Comparison of ENCODE assay signal across 8 cellular contexts in the genomic region with DNA sequence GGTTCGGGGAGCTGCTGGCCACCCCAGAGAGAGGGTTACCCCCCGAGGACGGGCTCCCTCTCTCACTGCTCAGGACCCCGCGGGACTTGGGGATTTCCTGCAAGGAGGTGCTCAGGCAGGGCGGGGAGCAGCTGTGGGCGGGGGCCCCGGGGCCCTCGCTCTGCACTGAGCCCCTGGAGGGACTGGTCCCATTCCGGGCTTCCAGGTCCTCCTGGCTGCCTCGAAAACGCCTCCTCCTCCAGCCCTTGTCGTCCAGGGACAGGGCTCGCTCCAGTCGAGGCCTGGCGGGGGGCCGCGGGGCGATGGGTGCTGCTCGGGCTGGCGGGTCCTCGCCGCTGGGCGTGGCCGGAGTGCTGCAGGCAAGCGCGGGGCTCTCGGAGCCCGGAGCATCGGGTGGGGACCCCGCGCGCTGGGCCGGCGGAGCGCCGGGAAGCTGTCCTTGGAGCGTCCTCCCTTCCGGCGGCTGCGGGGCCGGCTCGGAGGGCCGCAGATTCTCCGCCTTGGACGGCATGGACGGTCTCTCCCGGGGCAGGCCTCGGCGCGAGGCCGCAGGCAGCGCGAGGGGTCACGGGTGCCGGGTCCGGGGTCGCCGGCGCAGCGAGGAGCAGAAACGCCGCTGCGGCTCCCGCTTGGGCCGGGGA. TPM values are rescaled to one million over a fixed set of nuclear protein-coding genes. Genes with fewer than 3 reads are reported as not detected.
DNase-seq lines count a peak whose midpoint lies in the region; ATAC-seq and TF ChIP-seq lines count a peak whose summit lies in the region.

No MANE protein-coding gene starts in this region.

- H3K4me1 Mint-ChIP-seq in GM23338 (peaks cover 18% of the 10 kb centered on the region), neural progenitor cell (peaks cover 22% of the 10 kb centered on the region)

- no peak for TF ChIP-seq EP300 in esophagus muscularis mucosa (IDR thresholded peaks at IDR 0.05)

- no peaks in the 10 kb centered on the region for H3K4me1 ChIP-seq in GM23338 (ENCODE audit: insufficient read depth)
- H3K4me1 ChIP-seq in MM.1S (ENCODE audit: low read length) = peaks cover 8% of the 10 kb centered on the region; the same call in 1 of the 2 replicates
- peaks cover 33 to 59% (median 41%) of the 10 kb centered on the region in 4 donors for H3K4me1 ChIP-seq in esophagus muscularis mucosa
- H3K4me1 ChIP-seq in neural progenitor cell = peaks cover 9% of the 10 kb centered on the region
- H3K4me1 ChIP-seq in thymus (ENCODE audit: control insufficient read depth, insufficient read depth, low read length) = peaks cover 17% of the 10 kb centered on the region

- H3K9ac ChIP-seq in MM.1S (ENCODE audit: low read length) = peak overlapping the region; percentile 78
- H3K9ac ChIP-seq in neural progenitor cell = peak overlapping the region; percentile 86

- WGBS in esophagus muscularis mucosa = 2% methylated on average over 12 of the region's 66 CpGs
- WGBS in thymus = under 1% methylated on average over 66 of the region's 66 CpGs

- H3K27ac ChIP-seq in GM23338 (ENCODE audit: low read depth) (no peak overlapping the region), MM.1S (ENCODE audit: low read length) (no peak overlapping the region; the same call in 1 of the 2 replicates), esophagus muscularis mucosa (replicated peaks in 1 of 4) (peak overlapping the region; percentile 80 to 86 (median 80)), neural progenitor cell (no peak overlapping the region), thymus (ENCODE audit: low read depth) (no peak overlapping the region)

- H3K79me2 ChIP-seq in GM23338 (replicated peaks; ENCODE audit: insufficient read depth) = peaks cover 29% of the 10 kb centered on the region
- peaks cover 46% of the 10 kb centered on the region for H3K79me2 ChIP-seq in MM.1S (ENCODE audit: low read length)
- peaks cover 48% of the 10 kb centered on the region for H3K79me2 ChIP-seq in neural progenitor cell (ENCODE audit: low read depth)

- H3K27me3 ChIP-seq in GM23338 (ENCODE audit: insufficient read depth) (no peaks in the 10 kb centered on the region), MM.1S (replicated peaks; ENCODE audit: insufficient read depth, low read length) (no peaks in the 10 kb centered on the region), esophagus muscularis mucosa (no peaks in the 10 kb centered on the region), neural progenitor cell (no peaks in the 10 kb centered on the region), thymus (ENCODE audit: control insufficient read depth, insufficient read depth) (no peaks in the 10 kb centered on the region)

- H2AFZ ChIP-seq in GM23338 (peak overlapping the region; percentile 85), MM.1S (ENCODE audit: low read length) (peak overlapping the region; percentile 61), neural progenitor cell (replicated peaks) (peak overlapping the region; percentile 89)

- H3K4me2 ChIP-seq in GM23338 (peak overlapping the region; percentile 93), MM.1S (ENCODE audit: low read depth, low read length) (peak overlapping the region; percentile 90), neural progenitor cell (peak overlapping the region; percentile 98)

- H3K36me3 Mint-ChIP-seq in GM23338 (ENCODE audit: low read depth) = peaks cover 30% of the 10 kb centered on the region
- H3K36me3 Mint-ChIP-seq in neural progenitor cell = peaks cover 22% of the 10 kb centered on the region

- H3K4me3 ChIP-seq in GM23338 (peak overlapping the region; percentile 85), MM.1S (ENCODE audit: low read length) (peak overlapping the region; percentile 77), esophagus muscularis mucosa (peak overlapping the region; percentile 78 to 99 (median 92)), neural progenitor cell (peak overlapping the region; percentile 99), thymus (ENCODE audit: low read length) (peak overlapping the region; percentile 91)

- H3F3A ChIP-seq in GM23338 (replicated peaks; ENCODE audit: low read depth) (peaks cover 23% of the 10 kb centered on the region), MM.1S (ENCODE audit: insufficient read depth, low read length) (peaks cover 9% of the 10 kb centered on the region), neural progenitor cell (ENCODE audit: low read depth) (peaks cover 22% of the 10 kb centered on the region)

- H3K4me3 Mint-ChIP-seq in GM23338 = peak overlapping the region; percentile 85
- H3K4me3 Mint-ChIP-seq in neural progenitor cell = peak overlapping the region; percentile 90

- peaks cover 23% of the 10 kb centered on the region; the same call in 1 of the 2 replicates for H4K20me1 ChIP-seq in GM23338 (replicated peaks; ENCODE audit: insufficient read depth)
- H4K20me1 ChIP-seq in MM.1S (ENCODE audit: insufficient read depth, low read length) = no peaks in the 10 kb centered on the region
- peaks cover 62% of the 10 kb centered on the region for H4K20me1 ChIP-seq in neural progenitor cell (ENCODE audit: low read depth)

- intact Hi-C loops in esophagus muscularis mucosa (cut with DNase I) = loop anchor here (5.0 kb wide), 1 partner anchor 38 kb away; no protein-coding TSS in a partner anchor

- H3K9me2 ChIP-seq in GM23338 (ENCODE audit: insufficient read depth) (no peaks in the 10 kb centered on the region), MM.1S (replicated peaks; ENCODE audit: insufficient read depth, low read length) (no peaks in the 10 kb centered on the region)

- no peaks in the 10 kb centered on the region for H3K9me3 ChIP-seq in MM.1S (replicated peaks; ENCODE audit: insufficient read depth, low read length)
- H3K9me3 ChIP-seq in esophagus muscularis mucosa = no peaks in the 10 kb centered on the region
- H3K9me3 ChIP-seq in neural progenitor cell (ENCODE audit: low read depth) = no peaks in the 10 kb centered on the region
- no peaks in the 10 kb centered on the region for H3K9me3 ChIP-seq in thymus (ENCODE audit: control insufficient read depth)

- DNase-seq in GM10266 (ENCODE audit: extremely low spot score) (peak; percentile 92), GM23338 (ENCODE audit: low spot score) (peak; percentile 43), MM.1S (peak; percentile 53), activated T-cell treated with anti-CD3 and anti-CD28 coated beads for 1 hour (ENCODE audit: low read depth) (peak; percentile 45), esophagus muscularis mucosa (ENCODE audit: extremely low spot score) (no peak), neural progenitor cell (ENCODE audit: low spot score) (peak; percentile 60), NCI-H2107 (lab: John Stamatoyannopoulos, UW) (no peak)

- peak; percentile 48 for ATAC-seq in GM23338

- peaks cover 13% of the 10 kb centered on the region for H3K27me3 Mint-ChIP-seq in GM23338 (ENCODE audit: insufficient read depth, low read depth, poor library complexity)
- peaks cover 19% of the 10 kb centered on the region for H3K27me3 Mint-ChIP-seq in neural progenitor cell (ENCODE audit: insufficient read depth, low read depth)

- H3K27ac Mint-ChIP-seq in GM23338 (no peak overlapping the region), neural progenitor cell (no peak overlapping the region)

- no peak for TF ChIP-seq POLR2A in esophagus muscularis mucosa (IDR thresholded peaks at IDR 0.05; ENCODE audit: low read depth)

- TF ChIP-seq CTCF in GM10266 (IDR thresholded peaks at IDR 0.05; ENCODE audit: control insufficient read depth, insufficient read depth, low read depth, missing control alignments) = no peak
- TF ChIP-seq CTCF in GM23338 (conservative IDR thresholded peaks at IDR 0.05; ENCODE audit: low read depth in 2 of 2) = no peak
- TF ChIP-seq CTCF in MM.1S (IDR thresholded peaks at IDR 0.05; ENCODE audit: low read length) = no peak
- TF ChIP-seq CTCF in esophagus muscularis mucosa (IDR thresholded peaks at IDR 0.05) = no peak
- TF ChIP-seq CTCF in neural progenitor cell (IDR thresholded peaks at IDR 0.05) = no peak

- H3K9me3 Mint-ChIP-seq in GM23338 (0 out of 3 replicates have a peak, but pooled peaks cover 2% of the 10 kb centered on the region), neural progenitor cell (no peaks in the 10 kb centered on the region)

- H3K36me3 ChIP-seq in GM23338 (ENCODE audit: insufficient read depth) (peaks cover 8% of the 10 kb centered on the region), MM.1S (replicated peaks; ENCODE audit: insufficient read depth, low read length) (no peaks in the 10 kb centered on the region), esophagus muscularis mucosa (peaks cover 28 to 68% (median 55%) of the 10 kb centered on the region in 4 donors), neural progenitor cell (no peaks in the 10 kb centered on the region), thymus (ENCODE audit: control insufficient read depth, insufficient read depth) (peaks cover 41% of the 10 kb centered on the region)

TF ChIP-seq in GM23338, 12 proteins besides CTCF, POLR2A, EP300 and RAD21:
- TF ChIP-seq EZH2phosphoT487 (IDR thresholded peaks at IDR 0.05; ENCODE audit: unreplicated experiment) (no peak), NANOG (IDR thresholded peaks at IDR 0.05; ENCODE audit: borderline replicate concordance) (no peak)

RNA-seq across cellular contexts. Expression of gene INPP5E, which starts 0.6 kb away (rescaled TPM):
- total RNA-seq in GM23338 (2014; rRNA removed; shearing (Covaris generic)) = 10.9 and 13.4 TPM in 2 replicates
- 5.8 TPM in 2 replicates for polyA plus RNA-seq in GM23338 (2016; fragmentation: Nextera tagmentation; extraction: Ambion mirVana)
- 10 to 100 TPM in 2 of 4 donors, 1 to 10 TPM in 2; 8.4 to 17.1 (median 12.5) TPM for total RNA-seq in esophagus muscularis mucosa
- 8.8 and 23.6 TPM in 2 replicates for total RNA-seq in neural progenitor cell (ENCODE audit: low replicate concordance)
- 17.5 TPM for polyA plus RNA-seq in thymus

RNA-seq across cellular contexts. Expression of gene PMPCA, which starts 28.6 kb away (rescaled TPM):
- total RNA-seq in GM23338 (2014; rRNA removed; shearing (Covaris generic)) = 83.3 and 88.2 TPM in 2 replicates
- polyA plus RNA-seq in GM23338 (2016; fragmentation: Nextera tagmentation; extraction: Ambion mirVana) (54.6 and 61.3 TPM in 2 replicates), thymus (52.3 TPM)
- total RNA-seq in esophagus muscularis mucosa (10 to 100 TPM; 22.8 to 43.9 (median 35.0) TPM), neural progenitor cell (ENCODE audit: low replicate concordance) (51.3 and 65.3 TPM in 2 replicates)

RNA-seq across cellular contexts. Expression of gene ENTR1, which starts 28.6 kb away (rescaled TPM):
- 79.7 and 91.9 TPM in 2 replicates for total RNA-seq in GM23338 (2014; rRNA removed; shearing (Covaris generic))
- polyA plus RNA-seq in GM23338 (2016; fragmentation: Nextera tagmentation; extraction: Ambion mirVana) (25.6 and 29.9 TPM in 2 replicates), thymus (60.3 TPM)
- total RNA-seq in esophagus muscularis mucosa (10 to 100 TPM; 26.2 to 44.8 (median 37.6) TPM), neural progenitor cell (ENCODE audit: low replicate concordance) (34.9 and 52.3 TPM in 2 replicates)

RNA-seq across cellular contexts. Expression of gene SNAPC4, which starts 39.1 kb away (rescaled TPM):
- 20.4 and 22.7 TPM in 2 replicates for total RNA-seq in GM23338 (2014; rRNA removed; shearing (Covaris generic))
- 8.8 and 10.2 TPM in 2 replicates for polyA plus RNA-seq in GM23338 (2016; fragmentation: Nextera tagmentation; extraction: Ambion mirVana)
- total RNA-seq in esophagus muscularis mucosa = 1 to 10 TPM; 3.3 to 8.4 (median 4.9) TPM
- 6.8 and 16.5 TPM in 2 replicates for total RNA-seq in neural progenitor cell (ENCODE audit: low replicate concordance)
- 11.3 TPM for polyA plus RNA-seq in thymus

RNA-seq across cellular contexts. Expression of gene SEC16A, which starts 43.8 kb away (rescaled TPM):
- total RNA-seq in GM23338 (2014; rRNA removed; shearing (Covaris generic)) = 54.3 and 59.2 TPM in 2 replicates
- polyA plus RNA-seq in GM23338 (2016; fragmentation: Nextera tagmentation; extraction: Ambion mirVana) (34.0 and 35.7 TPM in 2 replicates), thymus (89.7 TPM)
- total RNA-seq in esophagus muscularis mucosa (10 to 100 TPM; 43.2 to 62.3 (median 51.3) TPM), neural progenitor cell (ENCODE audit: low replicate concordance) (16.8 and 23.8 TPM in 2 replicates)

Comparison
In these comparisons a context has a peak if more than half of its experiments do, and no peak if none do; other contexts are left out.
1. DNase-seq: peak in GM10266 (single experiment), GM23338 (single experiment), MM.1S (single experiment), activated T-cell treated with anti-CD3 and anti-CD28 coated beads for 1 hour (single experiment) and neural progenitor cell (single experiment); none in esophagus muscularis mucosa (single experiment) and NCI-H2107 (single experiment).
2. H3K27ac ChIP-seq: peak in esophagus muscularis mucosa (4 of 4); none in GM23338 (single experiment), MM.1S (single experiment), neural progenitor cell (single experiment) and thymus (single experiment).
3. Peak in every context shown above with its lines, with median percentiles within 50 percentile points of each other: H2AFZ ChIP-seq, H3K4me2 ChIP-seq and H3K4me3 ChIP-seq.